8 cellular contexts compared by ENCODE assay signal in the genomic region with DNA sequence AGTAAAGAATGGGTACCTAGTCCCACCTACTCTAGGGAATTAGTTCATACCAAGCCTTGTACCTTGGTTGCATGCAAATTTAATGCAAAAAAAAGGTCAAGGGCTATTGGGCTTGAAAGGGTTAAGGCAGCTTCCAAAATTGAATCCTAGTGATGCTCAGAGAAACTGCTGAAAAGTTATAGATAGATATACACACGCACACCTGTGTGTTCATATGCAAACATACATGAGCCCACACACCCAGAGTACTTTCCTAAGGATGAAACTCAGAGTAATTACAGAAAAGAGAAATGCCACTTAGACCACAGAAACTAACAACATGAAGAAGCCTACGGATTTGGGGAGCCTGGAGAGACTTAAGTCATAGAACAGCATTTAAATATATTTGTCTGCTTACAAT. TPM values are rescaled to one million over a fixed set of nuclear protein-coding genes. Genes with fewer than 3 reads are reported as not detected.
DNase-seq lines count a peak whose midpoint lies in the region; ATAC-seq and TF ChIP-seq lines count a peak whose summit lies in the region.

No MANE protein-coding gene starts in this region.

- peaks cover 23% of the 10 kb centered on the region; the same call in 1 of the 2 replicates for H4K20me1 ChIP-seq in GM23338 (replicated peaks; ENCODE audit: insufficient read depth)

- peak overlapping the region; percentile 80 for H3K4me3 Mint-ChIP-seq in GM23338

- no peak overlapping the region for H3K27ac Mint-ChIP-seq in GM23338

- H3K9me3 ChIP-seq in esophagus squamous epithelium: no peaks in the 10 kb centered on the region
- H3K9me3 ChIP-seq in spleen: no peaks in the 10 kb centered on the region

- no peak for TF ChIP-seq CTCF in GM23338 (conservative IDR thresholded peaks at IDR 0.05; ENCODE audit: low read depth in 2 of 2)
- no peak for TF ChIP-seq CTCF in esophagus squamous epithelium (IDR thresholded peaks at IDR 0.05)
- no peak for TF ChIP-seq CTCF in spleen (IDR thresholded peaks at IDR 0.05 in 8 of 11, conservative IDR thresholded peaks at IDR 0.05 in 3 of 11)

- TF ChIP-seq POLR2A in esophagus squamous epithelium (IDR thresholded peaks at IDR 0.05) (no peak), spleen (IDR thresholded peaks at IDR 0.05) (no peak)

- H3K79me2 ChIP-seq in GM23338 (replicated peaks; ENCODE audit: insufficient read depth): peaks cover 56% of the 10 kb centered on the region

- WGBS in esophagus squamous epithelium, 2 donors: 27 to 29% methylated on average over 2 of the region's 2 CpGs
- 19 to 32% (median 24%) methylated on average over 2 of the region's 2 CpGs for WGBS in spleen, 5 donors

- H3K27me3 ChIP-seq in GM23338 (ENCODE audit: insufficient read depth) (no peaks in the 10 kb centered on the region), esophagus squamous epithelium (no peaks in the 10 kb centered on the region), spleen (replicated peaks in 1 of 7) (no peaks in the 10 kb centered on the region)

- H3K36me3 ChIP-seq in GM23338 (ENCODE audit: insufficient read depth): no peaks in the 10 kb centered on the region
- H3K36me3 ChIP-seq in esophagus squamous epithelium: no peaks in the 10 kb centered on the region
- H3K36me3 ChIP-seq in spleen: no peaks in the 10 kb centered on the region

- H3K27me3 Mint-ChIP-seq in GM23338 (ENCODE audit: insufficient read depth, low read depth, poor library complexity): no peaks in the 10 kb centered on the region

- intact Hi-C loops in esophagus squamous epithelium (cut with DNase I) (no loop called here), spleen (cut with DNase I; ENCODE audit: low total_unique reads) (no loop called here)

- no peaks in the 10 kb centered on the region for H3F3A ChIP-seq in GM23338 (replicated peaks; ENCODE audit: low read depth)

- DNase-seq in GM23338 (ENCODE audit: low spot score): no peak
- DNase-seq in NCI-H526 (lab: John Stamatoyannopoulos, UW): peak; percentile 97 to 99
- no peak for DNase-seq in esophagus squamous epithelium (lab: John Stamatoyannopoulos, UW)
- DNase-seq in spleen: no peak
- no peak for DNase-seq in cerebellum (ENCODE audit: low spot score)
- DNase-seq in NCI-H187 treated with DMSO at 0.1 percent for 48 hours (lab: John Stamatoyannopoulos, UW): no peak
- DNase-seq in NCI-H345 treated with DMSO at 0.1 percent for 48 hours (lab: John Stamatoyannopoulos, UW; ENCODE audit: unreplicated experiment): no peak

- no peak overlapping the region for H2AFZ ChIP-seq in GM23338

- peak overlapping the region; percentile 71 for H3K4me2 ChIP-seq in GM23338

- H3K9me3 Mint-ChIP-seq in GM23338: no peaks in the 10 kb centered on the region

- peak; percentile 45 for ATAC-seq in GM18511 (IDR thresholded peaks at IDR 0.05; ENCODE audit: unreplicated experiment)
- ATAC-seq in GM23338: no peak

- H3K36me3 Mint-ChIP-seq in GM23338 (ENCODE audit: low read depth): peaks cover under 1% of the 10 kb centered on the region; the same call in 1 of the 3 replicates

- H3K9me2 ChIP-seq in GM23338 (ENCODE audit: insufficient read depth): no peaks in the 10 kb centered on the region

- H3K4me1 Mint-ChIP-seq in GM23338: peaks cover 38% of the 10 kb centered on the region

- H3K4me1 ChIP-seq in GM23338 (ENCODE audit: insufficient read depth) (peaks cover 24% of the 10 kb centered on the region), esophagus squamous epithelium (peaks cover 16 to 37% (median 20%) of the 10 kb centered on the region in 3 donors), spleen (peaks cover 15 to 62% (median 31%) of the 10 kb centered on the region in 6 donors)

- H3K27ac ChIP-seq in GM23338 (ENCODE audit: low read depth) (no peak overlapping the region), esophagus squamous epithelium (peak overlapping the region; percentile 96 to 98 (median 98)), spleen (peak overlapping the region; percentile 93 to 99 (median 98))

- H3K4me3 ChIP-seq in GM23338: peak overlapping the region; percentile 76
- peak overlapping the region in 3 of 4 donors; percentile 90 to 93 (median 92) for H3K4me3 ChIP-seq in esophagus squamous epithelium
- peak overlapping the region in 6 of 8 donors; percentile 6 to 100 (median 88) for H3K4me3 ChIP-seq in spleen

TF ChIP-seq in GM23338, 12 proteins besides CTCF, POLR2A, EP300 and RAD21 (continues in another document):
- TF ChIP-seq EZH2 (IDR thresholded peaks at IDR 0.05; ENCODE audit: low read depth, unreplicated experiment) (no peak), JUNB (IDR thresholded peaks at IDR 0.05; ENCODE audit: unreplicated experiment) (no peak), ZNF114 (CRISPR knock-in tag; IDR thresholded peaks at IDR 0.05) (no peak), NANOG (IDR thresholded peaks at IDR 0.05; ENCODE audit: borderline replicate concordance) (no peak), CREB1 (CRISPR knock-in tag; IDR thresholded peaks at IDR 0.05; ENCODE audit: low read depth) (no peak), POLR2AphosphoS5 (IDR thresholded peaks at IDR 0.05; ENCODE audit: low read depth) (no peak), ZNF331 (CRISPR knock-in tag; IDR thresholded peaks at IDR 0.05; ENCODE audit: low read depth) (no peak)
- TF ChIP-seq, protein P1, sequence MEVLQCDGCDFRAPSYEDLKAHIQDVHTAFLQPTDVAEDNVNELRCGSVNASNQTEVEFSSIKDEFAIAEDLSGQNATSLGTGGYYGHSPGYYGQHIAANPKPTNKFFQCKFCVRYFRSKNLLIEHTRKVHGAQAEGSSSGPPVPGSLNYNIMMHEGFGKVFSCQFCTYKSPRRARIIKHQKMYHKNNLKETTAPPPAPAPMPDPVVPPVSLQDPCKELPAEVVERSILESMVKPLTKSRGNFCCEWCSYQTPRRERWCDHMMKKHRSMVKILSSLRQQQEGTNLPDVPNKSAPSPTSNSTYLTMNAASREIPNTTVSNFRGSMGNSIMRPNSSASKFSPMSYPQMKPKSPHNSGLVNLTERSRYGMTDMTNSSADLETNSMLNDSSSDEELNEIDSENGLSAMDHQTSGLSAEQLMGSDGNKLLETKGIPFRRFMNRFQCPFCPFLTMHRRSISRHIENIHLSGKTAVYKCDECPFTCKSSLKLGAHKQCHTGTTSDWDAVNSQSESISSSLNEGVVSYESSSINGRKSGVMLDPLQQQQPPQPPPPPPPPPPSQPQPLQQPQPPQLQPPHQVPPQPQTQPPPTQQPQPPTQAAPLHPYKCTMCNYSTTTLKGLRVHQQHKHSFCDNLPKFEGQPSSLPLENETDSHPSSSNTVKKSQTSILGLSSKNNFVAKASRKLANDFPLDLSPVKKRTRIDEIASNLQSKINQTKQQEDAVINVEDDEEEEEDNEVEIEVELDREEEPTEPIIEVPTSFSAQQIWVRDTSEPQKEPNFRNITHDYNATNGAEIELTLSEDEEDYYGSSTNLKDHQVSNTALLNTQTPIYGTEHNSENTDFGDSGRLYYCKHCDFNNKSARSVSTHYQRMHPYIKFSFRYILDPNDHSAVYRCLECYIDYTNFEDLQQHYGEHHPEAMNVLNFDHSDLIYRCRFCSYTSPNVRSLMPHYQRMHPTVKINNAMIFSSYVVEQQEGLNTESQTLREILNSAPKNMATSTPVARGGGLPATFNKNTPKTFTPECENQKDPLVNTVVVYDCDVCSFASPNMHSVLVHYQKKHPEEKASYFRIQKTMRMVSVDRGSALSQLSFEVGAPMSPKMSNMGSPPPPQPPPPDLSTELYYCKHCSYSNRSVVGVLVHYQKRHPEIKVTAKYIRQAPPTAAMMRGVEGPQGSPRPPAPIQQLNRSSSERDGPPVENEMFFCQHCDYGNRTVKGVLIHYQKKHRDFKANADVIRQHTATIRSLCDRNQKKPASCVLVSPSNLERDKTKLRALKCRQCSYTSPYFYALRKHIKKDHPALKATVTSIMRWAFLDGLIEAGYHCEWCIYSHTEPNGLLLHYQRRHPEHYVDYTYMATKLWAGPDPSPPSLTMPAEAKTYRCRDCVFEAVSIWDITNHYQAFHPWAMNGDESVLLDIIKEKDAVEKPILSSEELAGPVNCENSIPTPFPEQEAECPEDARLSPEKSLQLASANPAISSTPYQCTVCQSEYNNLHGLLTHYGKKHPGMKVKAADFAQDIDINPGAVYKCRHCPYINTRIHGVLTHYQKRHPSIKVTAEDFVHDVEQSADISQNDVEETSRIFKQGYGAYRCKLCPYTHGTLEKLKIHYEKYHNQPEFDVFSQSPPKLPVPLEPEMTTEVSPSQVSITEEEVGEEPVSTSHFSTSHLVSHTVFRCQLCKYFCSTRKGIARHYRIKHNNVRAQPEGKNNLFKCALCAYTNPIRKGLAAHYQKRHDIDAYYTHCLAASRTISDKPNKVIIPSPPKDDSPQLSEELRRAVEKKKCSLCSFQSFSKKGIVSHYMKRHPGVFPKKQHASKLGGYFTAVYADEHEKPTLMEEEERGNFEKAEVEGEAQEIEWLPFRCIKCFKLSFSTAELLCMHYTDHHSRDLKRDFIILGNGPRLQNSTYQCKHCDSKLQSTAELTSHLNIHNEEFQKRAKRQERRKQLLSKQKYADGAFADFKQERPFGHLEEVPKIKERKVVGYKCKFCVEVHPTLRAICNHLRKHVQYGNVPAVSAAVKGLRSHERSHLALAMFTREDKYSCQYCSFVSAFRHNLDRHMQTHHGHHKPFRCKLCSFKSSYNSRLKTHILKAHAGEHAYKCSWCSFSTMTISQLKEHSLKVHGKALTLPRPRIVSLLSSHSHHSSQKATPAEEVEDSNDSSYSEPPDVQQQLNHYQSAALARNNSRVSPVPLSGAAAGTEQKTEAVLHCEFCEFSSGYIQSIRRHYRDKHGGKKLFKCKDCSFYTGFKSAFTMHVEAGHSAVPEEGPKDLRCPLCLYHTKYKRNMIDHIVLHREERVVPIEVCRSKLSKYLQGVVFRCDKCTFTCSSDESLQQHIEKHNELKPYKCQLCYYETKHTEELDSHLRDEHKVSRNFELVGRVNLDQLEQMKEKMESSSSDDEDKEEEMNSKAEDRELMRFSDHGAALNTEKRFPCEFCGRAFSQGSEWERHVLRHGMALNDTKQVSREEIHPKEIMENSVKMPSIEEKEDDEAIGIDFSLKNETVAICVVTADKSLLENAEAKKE (CRISPR knock-in tag; IDR thresholded peaks at IDR 0.05): no peak
- TF ChIP-seq, protein P2, sequence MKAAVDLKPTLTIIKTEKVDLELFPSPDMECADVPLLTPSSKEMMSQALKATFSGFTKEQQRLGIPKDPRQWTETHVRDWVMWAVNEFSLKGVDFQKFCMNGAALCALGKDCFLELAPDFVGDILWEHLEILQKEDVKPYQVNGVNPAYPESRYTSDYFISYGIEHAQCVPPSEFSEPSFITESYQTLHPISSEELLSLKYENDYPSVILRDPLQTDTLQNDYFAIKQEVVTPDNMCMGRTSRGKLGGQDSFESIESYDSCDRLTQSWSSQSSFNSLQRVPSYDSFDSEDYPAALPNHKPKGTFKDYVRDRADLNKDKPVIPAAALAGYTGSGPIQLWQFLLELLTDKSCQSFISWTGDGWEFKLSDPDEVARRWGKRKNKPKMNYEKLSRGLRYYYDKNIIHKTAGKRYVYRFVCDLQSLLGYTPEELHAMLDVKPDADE (IDR thresholded peaks at IDR 0.05): no peak

RNA-seq across cellular contexts. Expression of a gene that starts 1.5 kb away (rescaled TPM):
- total RNA-seq in GM23338 (2014; rRNA removed; shearing (Covaris generic)): 82.6 and 84.6 TPM in 2 replicates
- polyA plus RNA-seq in GM23338 (2016; fragmentation: Nextera tagmentation; extraction: Ambion mirVana) (47.4 and 51.1 TPM in 2 replicates), spleen (1 to 10 TPM; 6.3 to 9.6 (median 9.0) TPM)
- total RNA-seq in esophagus squamous epithelium (10 to 100 TPM; 12.7 to 37.3 (median 23.0) TPM), spleen (10 to 100 TPM; 22.3 to 44.4 (median 32.0) TPM), cerebellum (16.2 TPM)

Comparison
In these comparisons a context has a peak if more than half of its experiments do, and no peak if none do; other contexts are left out.
1. DNase-seq: peak in NCI-H526 (2 of 2); none in GM23338 (single experiment), esophagus squamous epithelium (single experiment), spleen (single experiment), cerebellum (single experiment), NCI-H187 treated with DMSO at 0.1 percent for 48 hours (single experiment) and NCI-H345 treated with DMSO at 0.1 percent for 48 hours (single experiment).
2. Peak in every context shown above with its lines, with median percentiles within 50 percentile points of each other: H3K4me3 ChIP-seq.